In genomic region chr1:160575112-160575664, GRCh38 we compare ENCODE assay signal across 10 cellular contexts. TPM values are rescaled to one million over a fixed set of nuclear protein-coding genes. Genes with fewer than 3 reads are reported as not detected.
A peak's percentile ranks its signal among the peaks of the same experiment; 100 is the strongest.
DNase-seq lines count a peak whose midpoint lies in the region; ATAC-seq and TF ChIP-seq lines count a peak whose summit lies in the region.
"Had no signal": no experiment of that assay in that cellular context is flagged by ENCODE, and none has a peak within 500 bp of the region (broad histone marks: within the 10 kb centered on the region; RNA-seq: fewer than 3 reads in every experiment).

No MANE protein-coding gene starts in this region.

- H3K4me3 ChIP-seq in BLaER1 (no peak overlapping the region), mucosa of descending colon (no peak overlapping the region)

- no peak overlapping the region for H3K9ac ChIP-seq in BLaER1

- DNase-seq in KG1 (lab: John Stamatoyannopoulos, UW): peak; percentile 36
- no peak for DNase-seq in activated T-helper 2 cell treated with anti-CD3 and anti-CD28 coated beads, Interferon-gamma antibody, Interleukin-2, Interleukin-4, amounts not matched to agents 10 μg/mL and 5 μg/mL and 100 μg/mL, durations not matched to agents 14 hours and 24 hours and 36 hours (ENCODE audit: low spot score)
- no peak for DNase-seq in mucosa of descending colon
- no peak for DNase-seq in inferior parietal cortex (ENCODE audit: extremely low spot score)
- no peak for DNase-seq in stimulated activated naive CD4-positive, alpha-beta T cell treated with Interleukin-2 at 50 U/mL for 16 hours (lab: John Stamatoyannopoulos, UW)
- no peak for DNase-seq in NCI-H1417 (lab: John Stamatoyannopoulos, UW)
- DNase-seq: MM.1S, retina had no signal

- peaks cover 7% of the 10 kb centered on the region for H3K9me3 Mint-ChIP-seq in activated T-helper 2 cell treated with anti-CD3 and anti-CD28 coated beads, Interferon-gamma antibody, Interleukin-2, Interleukin-4, amounts not matched to agents 10 μg/mL and 5 μg/mL and 100 μg/mL, durations not matched to agents 14 hours and 24 hours and 36 hours

- H3K36me3 ChIP-seq in BLaER1 (no peaks in the 10 kb centered on the region), mucosa of descending colon (ENCODE audit: low read depth) (no peaks in the 10 kb centered on the region)

- H3K27ac Mint-ChIP-seq in activated T-helper 2 cell treated with anti-CD3 and anti-CD28 coated beads, Interferon-gamma antibody, Interleukin-2, Interleukin-4, amounts not matched to agents 10 μg/mL and 5 μg/mL and 100 μg/mL, durations not matched to agents 14 hours and 24 hours and 36 hours: peak overlapping the region; percentile 93

- H3K27me3 ChIP-seq in BLaER1: no peaks in the 10 kb centered on the region

- H3K36me3 Mint-ChIP-seq in activated T-helper 2 cell treated with anti-CD3 and anti-CD28 coated beads, Interferon-gamma antibody, Interleukin-2, Interleukin-4, amounts not matched to agents 10 μg/mL and 5 μg/mL and 100 μg/mL, durations not matched to agents 14 hours and 24 hours and 36 hours (ENCODE audit: low read depth): peaks cover 35% of the 10 kb centered on the region

- peaks cover 87% of the 10 kb centered on the region for H3K4me1 Mint-ChIP-seq in activated T-helper 2 cell treated with anti-CD3 and anti-CD28 coated beads, Interferon-gamma antibody, Interleukin-2, Interleukin-4, amounts not matched to agents 10 μg/mL and 5 μg/mL and 100 μg/mL, durations not matched to agents 14 hours and 24 hours and 36 hours (ENCODE audit: low read depth)

- ATAC-seq in mucosa of descending colon (peak; percentile 49), HG03039 (IDR thresholded peaks at IDR 0.05; ENCODE audit: unreplicated experiment) (no peak)

- H3K4me3 Mint-ChIP-seq in activated T-helper 2 cell treated with anti-CD3 and anti-CD28 coated beads, Interferon-gamma antibody, Interleukin-2, Interleukin-4, amounts not matched to agents 10 μg/mL and 5 μg/mL and 100 μg/mL, durations not matched to agents 14 hours and 24 hours and 36 hours (ENCODE audit: low read depth): peak overlapping the region; percentile 51

- peak overlapping the region; percentile 33 for H3K4me2 ChIP-seq in BLaER1

- no peak overlapping the region for H3K27ac ChIP-seq in BLaER1

- intact Hi-C loops in activated T-helper 2 cell treated with anti-CD3 and anti-CD28 coated beads, Interferon-gamma antibody, Interleukin-2, Interleukin-4, amounts not matched to agents 10 μg/mL and 5 μg/mL and 100 μg/mL, durations not matched to agents 14 hours and 24 hours and 36 hours (cut with micrococcal nuclease): loop anchor here (5.0 kb wide), 2 partner anchors 67 to 97 kb away; no protein-coding TSS in a partner anchor
- intact Hi-C loops in mucosa of descending colon (cut with DNase I, micrococcal nuclease): no loop called here

- H3K9me3 ChIP-seq in BLaER1: peaks cover 18% of the 10 kb centered on the region; the same call in 1 of the 2 replicates
- no peaks in the 10 kb centered on the region for H3K9me3 ChIP-seq in mucosa of descending colon

- no peak for TF ChIP-seq CTCF in mucosa of descending colon (IDR thresholded peaks at IDR 0.05)

- H3K27me3 Mint-ChIP-seq in activated T-helper 2 cell treated with anti-CD3 and anti-CD28 coated beads, Interferon-gamma antibody, Interleukin-2, Interleukin-4, amounts not matched to agents 10 μg/mL and 5 μg/mL and 100 μg/mL, durations not matched to agents 14 hours and 24 hours and 36 hours (ENCODE audit: low read depth): no peaks in the 10 kb centered on the region

- no peaks in the 10 kb centered on the region for H4K20me1 ChIP-seq in BLaER1

- H3K4me1 ChIP-seq in BLaER1 (peaks cover 30% of the 10 kb centered on the region), mucosa of descending colon (ENCODE audit: low read depth) (no peaks in the 10 kb centered on the region)

RNA-seq across cellular contexts. Expression of gene CD84, which starts 4.1 kb away (rescaled TPM):
- total RNA-seq in activated T-helper 2 cell treated with anti-CD3 and anti-CD28 coated beads, Interferon-gamma antibody, Interleukin-2, Interleukin-4, amounts not matched to agents 10 μg/mL and 5 μg/mL and 100 μg/mL, durations not matched to agents 14 hours and 24 hours and 36 hours: 14.1 and 14.9 TPM in 2 replicates
- total RNA-seq in mucosa of descending colon: 1 to 10 TPM; 3.8 to 7.3 (median 6.6) TPM

RNA-seq across cellular contexts. Expression of gene SLAMF6, which starts 52.1 kb away (rescaled TPM):
- total RNA-seq in activated T-helper 2 cell treated with anti-CD3 and anti-CD28 coated beads, Interferon-gamma antibody, Interleukin-2, Interleukin-4, amounts not matched to agents 10 μg/mL and 5 μg/mL and 100 μg/mL, durations not matched to agents 14 hours and 24 hours and 36 hours: 11.8 and 13.0 TPM in 2 replicates
- 1 to 10 TPM; 1.2 to 2.6 (median 2.4) TPM for total RNA-seq in mucosa of descending colon
